In the genomic region with DNA sequence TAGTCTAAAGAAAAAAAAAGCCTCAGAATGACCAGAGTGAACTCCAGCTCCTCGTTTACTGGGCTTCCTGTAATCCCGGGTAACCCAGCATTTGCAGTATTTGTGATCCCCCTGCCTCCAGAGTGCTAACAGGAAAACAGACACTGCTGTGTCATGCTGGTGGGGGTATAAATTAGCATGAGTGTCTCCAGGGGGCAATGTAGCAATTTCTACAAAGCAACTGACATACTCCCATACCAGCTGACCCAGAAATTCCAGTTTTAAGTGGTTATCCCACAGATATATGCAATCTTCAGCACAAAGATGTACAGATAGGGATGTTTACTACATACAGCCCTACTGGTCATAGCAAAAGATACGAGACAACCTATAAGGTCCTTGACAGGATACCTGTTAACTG, we compare ENCODE assay signal across 22 cellular contexts. TPM values are rescaled to one million over a fixed set of nuclear protein-coding genes. Genes with fewer than 3 reads are reported as not detected.
A peak's percentile ranks its signal among the peaks of the same experiment; 100 is the strongest.
DNase-seq lines count a peak whose midpoint lies in the region; ATAC-seq, FAIRE-seq and TF ChIP-seq lines count a peak whose summit lies in the region.
"Had no signal": no experiment of that assay in that cellular context is flagged by ENCODE, and none has a peak within 500 bp of the region (broad histone marks: within the 10 kb centered on the region; RNA-seq: fewer than 3 reads in every experiment).

No MANE protein-coding gene starts in this region.

- DNase-seq in A673 (ENCODE audit: low spot score) = peak; percentile 60
- peak; percentile 17 for DNase-seq in NCI-H69 (lab: John Stamatoyannopoulos, UW)
- DNase-seq in H1 (ENCODE audit: low read depth in 1 of 2, low spot score in 2 of 2) = no peak
- DNase-seq in lung microvascular endothelial cell (ENCODE audit: low read depth in 2 of 2) = peak; percentile 62 to 66
- DNase-seq in kidney = no peak
- DNase-seq: activated CD8-positive, alpha-beta memory T cell treated with anti-CD3 and anti-CD28 coated beads, Interleukin-2, amount 50 U/mL, for 4 hours; activated effector memory CD4-positive, alpha-beta T cell treated with Interleukin-2 at 50 U/mL for 16 hours; C1 segment of cervical spinal cord; IMR-90; MG63; NCI-H187 treated with DMSO at 0.1 percent for 48 hours; NCI-H748 treated with DMSO at 0.1 percent for 48 hours; stimulated activated CD4-positive, alpha-beta T cell treated with anti-CD3 and anti-CD28 coated beads, Interleukin-4, amount 100 ng/mL, for 4 hours; stimulated activated naive CD8-positive, alpha-beta T cell treated with anti-CD3 and anti-CD28 coated beads, Interleukin-15, amount 100 ng/mL, for 72 hours had no signal

- H3K27ac ChIP-seq in A673 (ENCODE audit: low read depth, low read length, poor library complexity, severe bottlenecking) (no peak overlapping the region), H1 (ENCODE audit: low read depth, low read length) (no peak overlapping the region), kidney (ENCODE audit: low read depth in 2 of 2, low read length in 2 of 2) (no peak overlapping the region)
- H3K27ac ChIP-seq: neural progenitor cell, prostate gland, VCaP had no signal

- H3K36me3 ChIP-seq in A673 (ENCODE audit: insufficient read depth, low read length, poor library complexity, severe bottlenecking) (no peaks in the 10 kb centered on the region), H1 (ENCODE audit: control insufficient read depth in 2 of 4, insufficient read depth in 4 of 4, low read length in 3 of 4) (no peaks in the 10 kb centered on the region), kidney (ENCODE audit: control insufficient read depth in 1 of 2, insufficient read depth in 2 of 2, low read length in 2 of 2) (peaks cover 0 to 2% of the 10 kb centered on the region in 2 donors)
- H3K36me3 ChIP-seq: MG63, neural progenitor cell, prostate gland had no signal

- CTCF ChIA-PET in A673 (lab: Charles Lee) (no interaction called here), H1 (lab: Charles Lee; ENCODE audit: partially characterized antibody) (interaction anchor here (1.0 to 5.8 kb wide), 4 partner anchors 8 to 24 kb away, joined by 3 to 44 read pairs (median 4); no protein-coding TSS in a partner anchor)

- no peak overlapping the region for H4K91ac ChIP-seq in H1 (replicated peaks; ENCODE audit: insufficient read length, low read length)

- H4K20me1 ChIP-seq in H1 (replicated peaks in 1 of 2; ENCODE audit: control insufficient read depth in 1 of 2, insufficient read depth in 2 of 2, low read length in 2 of 2) = peaks cover 0 to under 1% of the 10 kb centered on the region in 2 experiments

- no TSS peak for BruUV-seq in A673 (replicated peaks; lab: Mats Ljungman, UMichigan)

- 81% methylated on average over 3 of the region's 3 CpGs; no CpG with 5 or more reads in 1 of the 2 experiments for WGBS in H1 (ENCODE audit: extremely low coverage in 1 of 2, insufficient coverage in 1 of 2, insufficient read length in 1 of 2, insufficient replicate concordance in 2 of 2, low coverage in 1 of 2, low lambda C conversion rate in 2 of 2, missing lambda C conversion rate in 1 of 2), 2 experiments

- no peak overlapping the region for H2BK20ac ChIP-seq in H1 (ENCODE audit: low read length)

- TF ChIP-seq POLR2A in H1 (IDR thresholded peaks at IDR 0.05; ENCODE audit: control extremely low read depth in 1 of 2, low read depth in 2 of 2, low read length in 2 of 2) = no peak

- H3K4ac ChIP-seq in H1 (replicated peaks; ENCODE audit: insufficient read length, low read depth, low read length) = no peak overlapping the region

- POLR2A ChIA-PET in A673 (lab: Charles Lee; ENCODE audit: low non-redundant PET) (no interaction called here), H1 (lab: Charles Lee; ENCODE audit: partially characterized antibody) (no interaction called here)

- H3K14ac ChIP-seq in H1 (ENCODE audit: insufficient read length) = no peak overlapping the region

- intact Hi-C loops in A673 (cut with micrococcal nuclease; ENCODE audit: unreplicated experiment) = no loop called here
- intact Hi-C loops in kidney (cut with DNase I) = no loop called here

- H2BK15ac ChIP-seq in H1 (ENCODE audit: low read length) = 0 out of 2 replicates have a peak overlapping the region, but pooled peaks have one; percentile 20

- H3K4me2 ChIP-seq in H1 (ENCODE audit: insufficient read depth in 1 of 2, low read depth in 2 of 2, low read length in 2 of 2) = no peak overlapping the region
- H3K4me2 ChIP-seq: neural progenitor cell had no signal

- H3K9me3 ChIP-seq in A673 (ENCODE audit: low read depth, low read length, poor library complexity, severe bottlenecking) (no peaks in the 10 kb centered on the region), H1 (ENCODE audit: insufficient read depth in 2 of 2, low read depth in 1 of 2, low read length in 1 of 2) (no peaks in the 10 kb centered on the region), kidney (ENCODE audit: control insufficient read depth in 1 of 2, low read length in 2 of 2) (no peaks in the 10 kb centered on the region)
- H3K9me3 ChIP-seq: MG63, prostate gland had no signal

- no peak overlapping the region for H4K8ac ChIP-seq in H1 (ENCODE audit: extremely low read depth, insufficient read depth, low read length)

- no peak for TF ChIP-seq RAD21 in H1 (IDR thresholded peaks at IDR 0.05 in 1 of 2, conservative IDR thresholded peaks at IDR 0.05 in 1 of 2; ENCODE audit: low read depth in 2 of 2, low read length in 2 of 2)

- no peak overlapping the region for H3K9ac ChIP-seq in H1 (replicated peaks in 1 of 4; ENCODE audit: extremely low read depth in 1 of 4, low read depth in 3 of 4, low read length in 3 of 4)
- no peak overlapping the region for H3K9ac ChIP-seq in kidney (ENCODE audit: low read length in 2 of 2)
- H3K9ac ChIP-seq: neural progenitor cell had no signal

- H2BK12ac ChIP-seq in H1 (ENCODE audit: low read depth, low read length) = peak overlapping the region; percentile 30; the same call in 1 of the 2 replicates

- no peak overlapping the region for H3K4me3 ChIP-seq in A673 (ENCODE audit: low read depth, low read length, poor library complexity, severe bottlenecking)
- no peak overlapping the region for H3K4me3 ChIP-seq in H1 (ENCODE audit: extremely low read depth in 1 of 4, insufficient read depth in 2 of 4, low read depth in 3 of 4, low read length in 4 of 4)
- no peak overlapping the region for H3K4me3 ChIP-seq in kidney (ENCODE audit: low read length in 2 of 2)
- H3K4me3 ChIP-seq: MG63, neural progenitor cell, prostate gland had no signal

- H4K5ac ChIP-seq in H1 (ENCODE audit: insufficient read length, low read depth, low read length) = no peak overlapping the region

- H2AK5ac ChIP-seq in H1 (ENCODE audit: low read depth, low read length) = peak overlapping the region; percentile 65; the same call in 1 of the 2 replicates

- H3K79me2 ChIP-seq in H1 (ENCODE audit: control insufficient read depth in 1 of 2, insufficient read depth in 2 of 2, low read length in 2 of 2) = no peaks in the 10 kb centered on the region

- no peak overlapping the region for H3K56ac ChIP-seq in H1 (replicated peaks; ENCODE audit: insufficient read length, low read depth, low read length)

- ATAC-seq in HG03378 (IDR thresholded peaks at IDR 0.05; ENCODE audit: unreplicated experiment) = no peak
- ATAC-seq in HG03175 (IDR thresholded peaks at IDR 0.05; ENCODE audit: unreplicated experiment) = no peak
- ATAC-seq in HG02938 (IDR thresholded peaks at IDR 0.05; ENCODE audit: unreplicated experiment) = no peak
- ATAC-seq: Right ventricle myocardium inferior; stimulated activated naive CD8-positive, alpha-beta T cell treated with anti-CD3 and anti-CD28 coated beads, Interleukin-15, amount 100 ng/mL, for 72 hours had no signal

- H3K18ac ChIP-seq in H1 (ENCODE audit: extremely low read depth, low read length) = no peak overlapping the region

- FAIRE-seq in H1 (lab: Jason Lieb, UNC) = no peak
- no peak for FAIRE-seq in kidney (lab: Jason Lieb, UNC)
- FAIRE-seq: A204.1 had no signal

- no peak for TF ChIP-seq EP300 in H1 (IDR thresholded peaks at IDR 0.05; ENCODE audit: borderline replicate concordance in 1 of 2, low read depth in 2 of 2, low read length in 2 of 2)

- H3K79me1 ChIP-seq in H1 (ENCODE audit: low read depth, low read length) = no peaks in the 10 kb centered on the region; the same call in 1 of the 2 replicates

- no peak overlapping the region for H2AFZ ChIP-seq in H1 (ENCODE audit: low read length)
- H2AFZ ChIP-seq: neural progenitor cell had no signal

- H2BK120ac ChIP-seq in H1 (replicated peaks; ENCODE audit: low read depth, low read length) = no peak overlapping the region

- H3K23me2 ChIP-seq in H1 (ENCODE audit: low read depth, low read length) = no peaks in the 10 kb centered on the region

- peaks cover 17% of the 10 kb centered on the region for H3K4me1 ChIP-seq in A673 (ENCODE audit: insufficient read depth, low read length, poor library complexity, severe bottlenecking)
- peaks cover 0 to 5% (median 0%) of the 10 kb centered on the region in 4 experiments; a peak in 2 of 7 replicates for H3K4me1 ChIP-seq in H1 (replicated peaks in 1 of 4; ENCODE audit: control insufficient read depth in 3 of 4, insufficient read depth in 4 of 4, low read length in 3 of 4)
- peaks cover 8 to 13% of the 10 kb centered on the region in 2 donors for H3K4me1 ChIP-seq in kidney (ENCODE audit: control insufficient read depth in 1 of 2, insufficient read depth in 1 of 2, low read depth in 1 of 2, low read length in 2 of 2)
- H3K4me1 ChIP-seq: neural progenitor cell, prostate gland had no signal

- H3K23ac ChIP-seq in H1 (ENCODE audit: insufficient read length) = no peak overlapping the region

- H2BK5ac ChIP-seq in H1 (ENCODE audit: low read depth, low read length) = 0 out of 2 replicates have a peak overlapping the region, but pooled peaks have one; percentile 19

- TF ChIP-seq CTCF in A673 (conservative IDR thresholded peaks at IDR 0.05; ENCODE audit: low read depth, low read length) (no peak), H1 (IDR thresholded peaks at IDR 0.05; ENCODE audit: control extremely low read depth in 1 of 3, insufficient read depth in 1 of 3, low read depth in 1 of 3, low read length in 3 of 3) (no peak), kidney (IDR thresholded peaks at IDR 0.05; ENCODE audit: borderline replicate concordance, extremely low read depth, insufficient read depth) (no peak)

- H3K27me3 ChIP-seq in A673 (replicated peaks; ENCODE audit: insufficient read depth, low read depth, low read length, poor library complexity) = no peaks in the 10 kb centered on the region
- H3K27me3 ChIP-seq in H1 (replicated peaks in 1 of 4; ENCODE audit: control insufficient read depth in 3 of 4, extremely low read depth in 1 of 4, insufficient read depth in 3 of 4, low read length in 3 of 4) = no peaks in the 10 kb centered on the region
- H3K27me3 ChIP-seq: MG63, neural progenitor cell had no signal

RNA-seq across cellular contexts. Expression of a gene that starts 18.8 kb away (rescaled TPM):
- 39.2 and 47.2 TPM in 2 replicates for total RNA-seq in A673 (2021)
- 31.2 and 34.0 TPM in 2 replicates for total RNA-seq in H1 (2021; fragmentation: NEBNext Ultra II Directional; extraction: Animal tissue kit (Norgen Biotek cat#: 25700))
- 23.7 and 31.5 TPM in 2 replicates for polyA plus RNA-seq in H1 (2011; rRNA removed)
- polyA plus RNA-seq in H1 (2011; cell fraction: cytosol; rRNA removed) = 20.1 TPM
- 38.7 TPM for polyA plus RNA-seq in H1 (2011; cell fraction: nucleus; rRNA removed)
- 22.3 to 30.8 TPM (median 23.0 TPM) in 4 replicates for polyA plus RNA-seq in H1 (2012, experiment 1 of 2)
- 10.1 TPM for polyA plus RNA-seq in H1 (2012, experiment 2 of 2)
- polyA plus RNA-seq in H1 (2013, experiment 1 of 2) = 14.6 TPM
- 14.6 TPM for polyA plus RNA-seq in H1 (2013, experiment 2 of 2)
- polyA minus RNA-seq in H1 (2011; rRNA and poly(A)+ RNA removed) = 29.7 and 35.0 TPM in 2 replicates
- polyA minus RNA-seq in H1 (2011; cell fraction: cytosol; rRNA and poly(A)+ RNA removed) = 39.4 TPM
- 45.8 TPM for polyA minus RNA-seq in H1 (2011; cell fraction: nucleus; rRNA and poly(A)+ RNA removed)
- 9.2 and 14.7 TPM in 2 replicates for total RNA-seq in lung microvascular endothelial cell
- 48.3 TPM for total RNA-seq in kidney
- 23.4 TPM for polyA plus RNA-seq in kidney (ENCODE audit: insufficient read depth, low read depth, low replicate concordance)

Comparison
In these comparisons a context has a peak if more than half of its experiments do, and no peak if none do; other contexts are left out.
1. DNase-seq: peak in A673 (single experiment), NCI-H69 (single experiment) and lung microvascular endothelial cell (2 of 2); none in H1 (0 of 2) and kidney (single experiment).